Comparison of ENCODE assay signal across 1 cellular context in genomic region chr15:64157599-64158125, GRCh38.
A peak's percentile ranks its signal among the peaks of the same experiment; 100 is the strongest.
TF ChIP-seq lines count a peak whose summit lies in the region.

No MANE protein-coding gene starts in this region.

TF ChIP-seq in HepG2, 621 proteins besides CTCF, POLR2A, EP300 and RAD21:
- TF ChIP-seq RBFOX2 (IDR thresholded peaks at IDR 0.05; ENCODE audit: low read depth, low read length) = peak; percentile 70
- no peak for TF ChIP-seq SNAPC4 (CRISPR knock-in tag; IDR thresholded peaks at IDR 0.05)
